ENCODE assay signal across 29 cellular contexts in the genomic region with DNA sequence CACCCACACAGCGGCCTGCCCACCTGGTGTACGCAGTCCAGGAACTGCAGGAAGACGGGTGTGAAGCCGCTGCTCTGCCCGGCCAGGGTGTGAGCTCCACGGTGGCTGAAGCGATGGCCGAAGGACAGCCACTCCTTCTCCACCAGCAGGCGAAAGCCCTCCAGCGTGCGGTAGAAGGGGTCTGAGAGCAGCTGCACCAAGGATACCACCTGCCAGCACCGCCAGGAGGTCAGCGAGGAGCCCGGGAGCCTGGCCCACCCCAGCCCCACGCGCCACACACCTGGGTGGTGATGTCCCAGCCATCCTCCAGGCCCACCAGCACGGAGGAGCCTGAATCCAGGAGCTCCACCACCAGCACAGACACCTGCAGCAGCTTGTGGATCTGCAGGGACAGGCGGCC. TPM values are rescaled to one million over a fixed set of nuclear protein-coding genes. Genes with fewer than 3 reads are reported as not detected.
"Had no signal": no experiment of that assay in that cellular context is flagged by ENCODE, and none has a peak within 500 bp of the region (broad histone marks: within the 10 kb centered on the region; RNA-seq: fewer than 3 reads in every experiment).

No MANE protein-coding gene starts in this region.

- ATAC-seq: activated CD4-positive, alpha-beta T cell treated with anti-CD3 and anti-CD28 coated beads for 36 hours; activated CD8-positive, alpha-beta memory T cell treated with anti-CD3 and anti-CD28 coated beads, Interleukin-2, amount 10 ng/mL, durations not matched to agents 7 days and 5 days; activated CD8-positive, alpha-beta T cell treated with anti-CD3 and anti-CD28 coated beads, Interleukin-2, amount 10 ng/mL, durations not matched to agents 7 days and 5 days; activated T-helper 17 cell treated with anti-CD3 and anti-CD28 coated beads, Interleukin-2, amount 50 U/mL, for 72 hours had no signal

- H3K36me3 Mint-ChIP-seq: activated naive CD4-positive, alpha-beta T cell treated with anti-CD3 and anti-CD28 coated beads, Interleukin-2, amount 50 U/mL, for 72 hours had no signal

- H3K27me3 Mint-ChIP-seq: activated CD4-positive, alpha-beta memory T cell treated with anti-CD3 and anti-CD28 coated beads for 36 hours; activated CD4-positive, alpha-beta T cell treated with anti-CD3 and anti-CD28 coated beads for 36 hours; activated CD4-positive, alpha-beta T cell treated with anti-CD3 and anti-CD28 coated beads, Interleukin-2, amount 10 ng/mL, durations not matched to agents 24 days and 14 days; activated CD8-positive, alpha-beta memory T cell treated with anti-CD3 and anti-CD28 coated beads, Interleukin-2, amount 10 ng/mL, durations not matched to agents 7 days and 5 days; activated naive CD4-positive, alpha-beta T cell treated with anti-CD3 and anti-CD28 coated beads, Interleukin-2, amount 10 ng/mL, durations not matched to agents 7 days and 5 days; activated naive CD8-positive, alpha-beta T cell treated with anti-CD3 and anti-CD28 coated beads, Interleukin-2, amount 10 ng/mL, durations not matched to agents 7 days and 5 days; activated T-helper 17 cell treated with anti-CD3 and anti-CD28 coated beads, Interleukin-2, amount 50 U/mL, for 72 hours; brain; dendritic cell treated with granulocyte-macrophage colony-stimulating factor and Interleukin-4, amounts not matched to agents 40 ng/mL and 50 ng/mL, for 4 days had no signal

- H3K4me3 Mint-ChIP-seq: activated CD4-positive, alpha-beta memory T cell treated with anti-CD3 and anti-CD28 coated beads for 36 hours; activated CD4-positive, alpha-beta T cell treated with anti-CD3 and anti-CD28 coated beads for 36 hours; activated CD4-positive, alpha-beta T cell treated with anti-CD3 and anti-CD28 coated beads, Interleukin-2, amount 10 ng/mL, durations not matched to agents 24 days and 14 days; activated CD8-positive, alpha-beta memory T cell treated with anti-CD3 and anti-CD28 coated beads, Interleukin-2, amount 10 ng/mL, durations not matched to agents 7 days and 5 days; activated CD8-positive, alpha-beta T cell treated with anti-CD3 and anti-CD28 coated beads, Interleukin-2, amount 10 ng/mL, durations not matched to agents 7 days and 5 days; activated naive CD4-positive, alpha-beta T cell treated with anti-CD3 and anti-CD28 coated beads, Interleukin-2, amount 10 ng/mL, durations not matched to agents 7 days and 5 days; activated naive CD8-positive, alpha-beta T cell treated with anti-CD3 and anti-CD28 coated beads, Interleukin-2, amount 10 ng/mL, durations not matched to agents 7 days and 5 days; activated T-helper 17 cell treated with anti-CD3 and anti-CD28 coated beads, Interleukin-2, amount 50 U/mL, for 72 hours; brain; dendritic cell treated with granulocyte-macrophage colony-stimulating factor and Interleukin-4, amounts not matched to agents 40 ng/mL and 50 ng/mL, for 4 days; endodermal cell had no signal

- H3K27me3 ChIP-seq: ascending aorta, breast epithelium, cardiac muscle cell, dorsolateral prefrontal cortex had no signal

- DNase-seq: activated CD4-positive, alpha-beta memory T cell treated with anti-CD3 and anti-CD28 coated beads for 36 hours; activated CD4-positive, alpha-beta T cell treated with anti-CD3 and anti-CD28 coated beads for 36 hours; activated CD4-positive, alpha-beta T cell treated with anti-CD3 and anti-CD28 coated beads, Interleukin-2, amount 10 ng/mL, durations not matched to agents 24 days and 14 days; activated CD4-positive, CD25-positive, alpha-beta regulatory T cell; activated CD4-positive, CD25-positive, alpha-beta regulatory T cell treated with anti-CD3 and anti-CD28 coated beads, Interleukin-2, amount 50 U/mL, for 72 hours; activated CD8-positive, alpha-beta memory T cell treated with anti-CD3 and anti-CD28 coated beads, Interleukin-2, amount 10 ng/mL, durations not matched to agents 7 days and 5 days; activated CD8-positive, alpha-beta memory T cell treated with anti-CD3 and anti-CD28 coated beads, Interleukin-2, amount 50 U/mL, for 4 hours; activated CD8-positive, alpha-beta T cell treated with anti-CD3 and anti-CD28 coated beads, Interleukin-2, amount 10 ng/mL, durations not matched to agents 7 days and 5 days; activated effector memory CD4-positive, alpha-beta T cell treated with anti-CD3 and anti-CD28 coated beads, Interleukin-2, amount 50 U/mL, for 16 hours; activated naive CD4-positive, alpha-beta T cell treated with anti-CD3 and anti-CD28 coated beads, Interleukin-2, amount 10 ng/mL, durations not matched to agents 7 days and 5 days; activated naive CD8-positive, alpha-beta T cell treated with anti-CD3 and anti-CD28 coated beads, Interleukin-2, amount 10 ng/mL, durations not matched to agents 7 days and 5 days; activated T-cell treated with anti-CD3 and anti-CD28 coated beads, Interleukin-2, amount 50 U/mL, for 1 hour; central memory CD4-positive, alpha-beta T cell; dorsolateral prefrontal cortex; effector memory CD4-positive, alpha-beta T cell; endodermal cell; foreskin fibroblast; glutamatergic neuron; T-helper 1 cell; T-helper 2 cell had no signal

- H3K27ac ChIP-seq: ascending aorta, breast epithelium, cardiac muscle cell, coronary artery, dorsolateral prefrontal cortex had no signal

- H3K4me1 ChIP-seq: ascending aorta, breast epithelium had no signal

- FAIRE-seq: frontal cortex had no signal

- H3K9me3 Mint-ChIP-seq: activated CD4-positive, alpha-beta memory T cell treated with anti-CD3 and anti-CD28 coated beads for 36 hours; activated CD4-positive, alpha-beta T cell treated with anti-CD3 and anti-CD28 coated beads, Interleukin-2, amount 10 ng/mL, durations not matched to agents 24 days and 14 days; activated naive CD4-positive, alpha-beta T cell treated with anti-CD3 and anti-CD28 coated beads, Interleukin-2, amount 10 ng/mL, durations not matched to agents 7 days and 5 days; activated naive CD4-positive, alpha-beta T cell treated with anti-CD3 and anti-CD28 coated beads, Interleukin-2, amount 50 U/mL, for 72 hours; activated naive CD8-positive, alpha-beta T cell treated with anti-CD3 and anti-CD28 coated beads, Interleukin-2, amount 10 ng/mL, durations not matched to agents 7 days and 5 days; activated T-helper 17 cell treated with anti-CD3 and anti-CD28 coated beads, Interleukin-2, amount 50 U/mL, for 72 hours; brain; dendritic cell treated with granulocyte-macrophage colony-stimulating factor and Interleukin-4, amounts not matched to agents 40 ng/mL and 50 ng/mL, for 4 days; endodermal cell had no signal

- H3K4me1 Mint-ChIP-seq: endodermal cell had no signal

- H3K27ac Mint-ChIP-seq: activated CD4-positive, alpha-beta memory T cell treated with anti-CD3 and anti-CD28 coated beads for 36 hours; activated CD4-positive, alpha-beta T cell treated with anti-CD3 and anti-CD28 coated beads for 36 hours; activated CD4-positive, alpha-beta T cell treated with anti-CD3 and anti-CD28 coated beads, Interleukin-2, amount 10 ng/mL, durations not matched to agents 24 days and 14 days; activated CD8-positive, alpha-beta memory T cell treated with anti-CD3 and anti-CD28 coated beads, Interleukin-2, amount 10 ng/mL, durations not matched to agents 7 days and 5 days; activated CD8-positive, alpha-beta T cell treated with anti-CD3 and anti-CD28 coated beads, Interleukin-2, amount 10 ng/mL, durations not matched to agents 7 days and 5 days; activated naive CD4-positive, alpha-beta T cell treated with anti-CD3 and anti-CD28 coated beads, Interleukin-2, amount 10 ng/mL, durations not matched to agents 7 days and 5 days; activated naive CD8-positive, alpha-beta T cell treated with anti-CD3 and anti-CD28 coated beads, Interleukin-2, amount 10 ng/mL, durations not matched to agents 7 days and 5 days; activated T-helper 17 cell treated with anti-CD3 and anti-CD28 coated beads, Interleukin-2, amount 50 U/mL, for 72 hours; brain; endodermal cell had no signal

- H3K9me3 ChIP-seq: ascending aorta, breast epithelium had no signal

- H3K4me3 ChIP-seq: ascending aorta, breast epithelium, cardiac muscle cell, coronary artery, dorsolateral prefrontal cortex had no signal

RNA-seq across cellular contexts. Expression of a gene that starts 31.5 kb away (rescaled TPM):
- polyA plus RNA-seq: cardiac muscle cell had no signal
